24 cellular contexts compared by ENCODE assay signal in genomic region chr3:26108846-26109489, GRCh38.
"Had no signal": no experiment of that assay in that cellular context is flagged by ENCODE, and none has a peak within 500 bp of the region (broad histone marks: within the 10 kb centered on the region; RNA-seq: fewer than 3 reads in every experiment).

No MANE protein-coding gene starts in this region.

- H3K9me3 ChIP-seq: lower lobe of right lung, sigmoid colon, spleen, testis, vagina had no signal

- H3K4me1 Mint-ChIP-seq: activated B cell treated with CpG ODN at 0.5 μM for 24 hours; activated CD4-positive, alpha-beta T cell treated with anti-CD3 and anti-CD28 coated beads for 36 hours had no signal

- DNase-seq: activated B cell treated with CpG ODN at 0.5 μM for 24 hours; activated CD4-positive, alpha-beta T cell treated with anti-CD3 and anti-CD28 coated beads for 36 hours; activated CD4-positive, alpha-beta T cell treated with anti-CD3 and anti-CD28 coated beads, Interleukin-2, amount 50 U/mL, for 4 hours; activated CD8-positive, alpha-beta memory T cell treated with anti-CD3 and anti-CD28 coated beads for 24 hours; activated CD8-positive, alpha-beta memory T cell treated with anti-CD3 and anti-CD28 coated beads, Interleukin-2, amount 50 U/mL, for 4 hours; activated naive CD4-positive, alpha-beta T cell treated with Interleukin-2 at 50 U/mL for 16 hours; activated T-cell treated with anti-CD3 and anti-CD28 coated beads, Interleukin-2, amount 50 U/mL, for 4 hours; amygdala; cortex of kidney; endodermal cell; lower lobe of right lung; naive thymus-derived CD8-positive, alpha-beta T cell; retina; sigmoid colon; spleen; stimulated activated CD4-positive, alpha-beta T cell treated with anti-CD3 and anti-CD28 coated beads, Interleukin-4, amount 100 ng/mL, for 1 hour; stimulated activated naive CD4-positive, alpha-beta T cell; testis had no signal

- H3K9me3 Mint-ChIP-seq: activated B cell treated with CpG ODN at 0.5 μM for 24 hours; activated T-cell treated with anti-CD3 and anti-CD28 coated beads, Interleukin-2, amount 50 U/mL, for 4 hours; endodermal cell; neural progenitor cell had no signal

- H3K4me1 ChIP-seq: lower lobe of right lung, spleen, testis, vagina had no signal

- H3K36me3 ChIP-seq: lower lobe of right lung, neural progenitor cell, sigmoid colon, spleen, vagina had no signal

- H3K4me3 Mint-ChIP-seq: activated B cell treated with CpG ODN at 0.5 μM for 24 hours; activated CD4-positive, alpha-beta T cell treated with anti-CD3 and anti-CD28 coated beads for 36 hours; activated T-cell treated with anti-CD3 and anti-CD28 coated beads, Interleukin-2, amount 50 U/mL, for 4 hours; endodermal cell; naive thymus-derived CD8-positive, alpha-beta T cell; neural progenitor cell; type B pancreatic cell had no signal

- H3K9ac ChIP-seq: neural progenitor cell had no signal

- H3K27me3 ChIP-seq: neural progenitor cell, sigmoid colon, spleen, testis, vagina had no signal

- H3K27ac Mint-ChIP-seq: activated B cell treated with CpG ODN at 0.5 μM for 24 hours; activated CD4-positive, alpha-beta T cell treated with anti-CD3 and anti-CD28 coated beads for 36 hours; endodermal cell; naive thymus-derived CD8-positive, alpha-beta T cell; neural progenitor cell; progenitor cell of endocrine pancreas; type B pancreatic cell had no signal

- H3K27me3 Mint-ChIP-seq: activated B cell treated with CpG ODN at 0.5 μM for 24 hours; activated CD4-positive, alpha-beta T cell treated with anti-CD3 and anti-CD28 coated beads for 36 hours; naive thymus-derived CD8-positive, alpha-beta T cell; progenitor cell of endocrine pancreas; type B pancreatic cell had no signal

- H3K27ac ChIP-seq: epithelial cell of prostate, lower lobe of right lung, neural progenitor cell, sigmoid colon, spleen, testis, vagina had no signal

- ATAC-seq: activated CD4-positive, alpha-beta T cell treated with anti-CD3 and anti-CD28 coated beads for 36 hours; activated T-cell treated with anti-CD3 and anti-CD28 coated beads, Interleukin-2, amount 50 U/mL, for 4 hours; left lobe of liver; lower lobe of right lung; naive thymus-derived CD8-positive, alpha-beta T cell had no signal

- H3K4me3 ChIP-seq: lower lobe of right lung, neural progenitor cell, sigmoid colon, spleen, testis, vagina had no signal

- H3K4me2 ChIP-seq: neural progenitor cell had no signal

- H3K36me3 Mint-ChIP-seq: naive thymus-derived CD8-positive, alpha-beta T cell; neural progenitor cell; type B pancreatic cell had no signal
